10 cellular contexts compared by ENCODE assay signal in the genomic region with DNA sequence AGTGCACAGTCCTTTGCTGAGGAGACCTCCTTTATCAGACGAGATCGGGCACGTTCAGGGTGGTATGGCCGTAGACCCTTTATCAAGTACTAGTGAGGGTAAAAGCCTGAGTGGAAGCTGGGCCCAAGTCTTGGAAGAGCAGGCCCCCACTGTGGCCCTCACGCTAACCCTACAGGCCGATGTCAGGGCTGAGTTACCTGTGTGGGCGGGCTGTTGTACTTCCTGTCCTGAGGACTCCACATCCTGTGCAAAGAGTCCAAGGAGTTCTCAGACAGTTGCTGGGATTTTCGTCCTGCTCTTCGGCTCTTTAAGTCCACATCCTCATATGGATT. TPM values are rescaled to one million over a fixed set of nuclear protein-coding genes. Genes with fewer than 3 reads are reported as not detected.
DNase-seq lines count a peak whose midpoint lies in the region; ATAC-seq, FAIRE-seq and TF ChIP-seq lines count a peak whose summit lies in the region.
"Had no signal": no experiment of that assay in that cellular context is flagged by ENCODE, and none has a peak within 500 bp of the region (broad histone marks: within the 10 kb centered on the region; RNA-seq: fewer than 3 reads in every experiment).

No MANE protein-coding gene starts in this region.

- peak overlapping the region in 1 of 2 experiments; percentile 19 for H3K14ac ChIP-seq in mesenchymal stem cell (ENCODE audit: low read length in 2 of 2)

- peak overlapping the region; percentile 80 for H4K8ac ChIP-seq in mesenchymal stem cell (ENCODE audit: low read length)

- FAIRE-seq in K562 (lab: Jason Lieb, UNC), result no peak

- H3K4me3 ChIP-seq in HEK293 (ENCODE audit: low read depth, low read length) (no peak overlapping the region), K562 (no peak overlapping the region), mesenchymal stem cell (ENCODE audit: insufficient read depth in 1 of 2, low read depth in 1 of 2, low read length in 2 of 2) (peak overlapping the region in 1 of 2 experiments; percentile 35), suprapubic skin (no peak overlapping the region)

- peak overlapping the region; percentile 37 for H2AK5ac ChIP-seq in mesenchymal stem cell (ENCODE audit: low read length, severe bottlenecking)

- H3K4me1 ChIP-seq in HEK293 (ENCODE audit: control insufficient read depth, insufficient read depth, low read length) (peaks cover 2% of the 10 kb centered on the region; the same call in 1 of the 2 replicates), K562 (replicated peaks in 1 of 2; ENCODE audit: control insufficient read depth in 2 of 2, insufficient read depth in 2 of 2, low read length in 2 of 2) (peaks cover 5 to 11% of the 10 kb centered on the region in 2 experiments; a peak in 4 of 5 replicates), mesenchymal stem cell (ENCODE audit: control insufficient read depth, insufficient read depth, low read depth, low read length) (peaks cover 46% of the 10 kb centered on the region), suprapubic skin (peaks cover 70% of the 10 kb centered on the region)

- H3K9me1 ChIP-seq in K562 (ENCODE audit: control insufficient read depth, insufficient read depth, low read length), result no peaks in the 10 kb centered on the region

- no peaks in the 10 kb centered on the region for H3K79me2 ChIP-seq in K562 (ENCODE audit: control insufficient read depth, insufficient read depth, low read length)

- no peak for TF ChIP-seq CTCF in HEK293 (tag by site-specific recombination; IDR thresholded peaks at IDR 0.05)
- no peak for TF ChIP-seq CTCF in K562 (IDR thresholded peaks at IDR 0.05 in 2 of 3, conservative IDR thresholded peaks at IDR 0.05 in 1 of 3; ENCODE audit: insufficient read depth in 2 of 3, low read depth in 1 of 3, low read length in 3 of 3)
- no peak for TF ChIP-seq CTCF in suprapubic skin (IDR thresholded peaks at IDR 0.05)

- intact Hi-C loops in K562 (cut with micrococcal nuclease), result no loop called here

- no peak overlapping the region for H3K27ac ChIP-seq in HEK293 (ENCODE audit: extremely low read depth, low read depth, low read length)
- no peak overlapping the region for H3K27ac ChIP-seq in K562 (ENCODE audit: extremely low read depth, low read depth, low read length)
- peak overlapping the region; percentile 84 for H3K27ac ChIP-seq in mesenchymal stem cell (ENCODE audit: low read length, poor library complexity, severe bottlenecking)
- H3K27ac ChIP-seq in suprapubic skin, result peak overlapping the region; percentile 81

- H3K23ac ChIP-seq in mesenchymal stem cell (ENCODE audit: low read length in 2 of 2), result peak overlapping the region in 1 of 2 experiments; percentile 19

- no TSS peak for BruUV-seq in K562 (replicated peaks; lab: Mats Ljungman, UMichigan)

- H2AFZ ChIP-seq in K562 (ENCODE audit: low read depth, low read length), result peak overlapping the region; percentile 89
- no peak overlapping the region for H2AFZ ChIP-seq in mesenchymal stem cell (ENCODE audit: low read depth, low read length)

- TF ChIP-seq RAD21 in K562 (CRISPR knock-in tag; conservative IDR thresholded peaks at IDR 0.05 in 1 of 2, IDR thresholded peaks at IDR 0.05 in 1 of 2), result no peak

- H3K9ac ChIP-seq in K562 (ENCODE audit: insufficient read depth in 1 of 2, low read depth in 2 of 2, low read length in 2 of 2) (no peak overlapping the region), mesenchymal stem cell (ENCODE audit: low read length) (peak overlapping the region; percentile 75)

- H2BK120ac ChIP-seq in mesenchymal stem cell (ENCODE audit: low read depth, low read length), result peak overlapping the region; percentile 87

- H3K27me3 ChIP-seq in K562 (ENCODE audit: control insufficient read depth in 2 of 2, insufficient read depth in 2 of 2, low read length in 2 of 2), result peaks cover 30 to 79% of the 10 kb centered on the region in 2 experiments
- no peaks in the 10 kb centered on the region for H3K27me3 ChIP-seq in mesenchymal stem cell (ENCODE audit: control insufficient read depth in 1 of 2, insufficient read depth in 1 of 2, low read length in 2 of 2)
- H3K27me3 ChIP-seq in suprapubic skin, result no peaks in the 10 kb centered on the region

- TF ChIP-seq POLR2A in K562 (conservative IDR thresholded peaks at IDR 0.05), result no peak
- TF ChIP-seq POLR2A in suprapubic skin (IDR thresholded peaks at IDR 0.05), result no peak

- peak overlapping the region; percentile 93 to 96 for H3K18ac ChIP-seq in mesenchymal stem cell (ENCODE audit: low read depth in 1 of 2, low read length in 2 of 2)

- no peaks in the 10 kb centered on the region; the same call in 1 of the 2 replicates for H4K20me1 ChIP-seq in K562 (replicated peaks; ENCODE audit: control insufficient read depth, insufficient read depth, low read length)

- H3K36me3 ChIP-seq in HEK293 (ENCODE audit: control insufficient read depth in 2 of 2, insufficient read depth in 1 of 2, low read length in 2 of 2) (no peaks in the 10 kb centered on the region), K562 (ENCODE audit: control insufficient read depth, insufficient read depth, low read length) (no peaks in the 10 kb centered on the region), mesenchymal stem cell (ENCODE audit: control insufficient read depth in 1 of 2, insufficient read depth in 2 of 2, low read depth in 1 of 2, low read length in 2 of 2) (peaks cover 44 to 49% of the 10 kb centered on the region in 2 experiments), suprapubic skin (peaks cover 11% of the 10 kb centered on the region)

- H3K4me2 ChIP-seq in K562 (ENCODE audit: insufficient read depth, low read length) (peak overlapping the region; percentile 46; the same call in 1 of the 2 replicates), mesenchymal stem cell (ENCODE audit: low read length, poor library complexity, severe bottlenecking) (no peak overlapping the region)

- no peaks in the 10 kb centered on the region for H3K9me3 ChIP-seq in HEK293 (ENCODE audit: control insufficient read depth, insufficient read depth, low read depth, low read length)
- H3K9me3 ChIP-seq in K562 (replicated peaks; ENCODE audit: control insufficient read depth, insufficient read depth, low read depth, low read length), result no peaks in the 10 kb centered on the region
- no peaks in the 10 kb centered on the region for H3K9me3 ChIP-seq in mesenchymal stem cell (ENCODE audit: control insufficient read depth, low read length)
- H3K9me3 ChIP-seq in suprapubic skin, result no peaks in the 10 kb centered on the region

- peak in 3 of 4 experiments; percentile 19 to 29 (median 25) for DNase-seq in K562 (ENCODE audit: extremely low read depth in 1 of 4, low spot score in 3 of 4)
- no peak for DNase-seq in mesenchymal stem cell
- no peak for DNase-seq in suprapubic skin (ENCODE audit: low spot score in 2 of 2)
- no peak for DNase-seq in hypothalamus (lab: John Stamatoyannopoulos, UW)
- DNase-seq: activated T-cell treated with anti-CD3 and anti-CD28 coated beads, Interleukin-2, amount 50 U/mL, for 24 hours; T-helper 9 cell had no signal

- peaks cover 27% of the 10 kb centered on the region for H3K79me1 ChIP-seq in mesenchymal stem cell (replicated peaks; ENCODE audit: low read length, poor library complexity, severe bottlenecking)

- H4K91ac ChIP-seq in mesenchymal stem cell (ENCODE audit: low read length), result peak overlapping the region; percentile 91

- POLR2A ChIA-PET in HEK293 (lab: Yijun Ruan, JAX) (interaction anchor here (1.0 to 1.5 kb wide), 2 partner anchors 29 to 35 kb away, joined by 3 to 4 read pairs; a partner anchor contains a TSS), K562 (lab: Yijun Ruan, JAX) (interaction anchor here (1.0 kb wide), 1 partner anchor 18 kb away, joined by 3 read pairs; no protein-coding TSS in a partner anchor)

- in situ Hi-C loops in K562 (cut with MboI), result no loop called here

- no peak overlapping the region for H2BK5ac ChIP-seq in mesenchymal stem cell (ENCODE audit: low read depth, low read length, poor library complexity, severe bottlenecking)

- ATAC-seq in K562, result peak; percentile 53; the same call in 2 of the 3 replicates
- no peak for ATAC-seq in HG02840 (IDR thresholded peaks at IDR 0.05; ENCODE audit: low FRiP score, unreplicated experiment)
- no peak for ATAC-seq in GM21825 (IDR thresholded peaks at IDR 0.05; ENCODE audit: unreplicated experiment)
- no peak for ATAC-seq in GM19328 (IDR thresholded peaks at IDR 0.05; ENCODE audit: unreplicated experiment)

- peak overlapping the region; percentile 79 to 82 for H3K4ac ChIP-seq in mesenchymal stem cell (ENCODE audit: low read depth in 1 of 2, low read length in 2 of 2)

- CTCF ChIA-PET in HEK293 (lab: Yijun Ruan, JAX), result no interaction called here
- CTCF ChIA-PET in K562 (lab: Yijun Ruan, JAX; ENCODE audit: low intra/inter-chr PET ratio), result no interaction called here

- H2BK12ac ChIP-seq in mesenchymal stem cell (ENCODE audit: low read length in 2 of 2), result peak overlapping the region; percentile 75 to 91

- TF ChIP-seq EP300 in K562 (IDR thresholded peaks at IDR 0.05; ENCODE audit: low read length) (no peak), suprapubic skin (IDR thresholded peaks at IDR 0.05) (no peak)

- H2BK15ac ChIP-seq in mesenchymal stem cell (ENCODE audit: low read depth, poor library complexity, severe bottlenecking), result peak overlapping the region; percentile 15

- 30% methylated on average over 9 of the region's 9 CpGs for WGBS in K562 (ENCODE audit: insufficient coverage, low coverage, missing lambda C conversion rate)
- WGBS in mesenchymal stem cell, result 54% methylated on average over 7 of the region's 9 CpGs
- WGBS in suprapubic skin, result 78% methylated on average over 9 of the region's 9 CpGs

RNA-seq across cellular contexts. Expression of a gene that starts 34.9 kb away (rescaled TPM):
- total RNA-seq in K562 (2011; cell fraction: chromatin; rRNA removed; ENCODE audit: low replicate concordance), result 560 and 600 TPM in 2 replicates
- 526 and 569 TPM in 2 replicates for total RNA-seq in K562 (2011; cell fraction: nucleolus; rRNA removed)
- total RNA-seq in K562 (2011; cell fraction: nucleoplasm; rRNA removed), result 1,166 and 1,811 TPM in 2 replicates
- total RNA-seq in K562 (2014; rRNA removed), result 2,206 and 2,540 TPM in 2 replicates
- 2,267 and 2,674 TPM in 2 replicates for total RNA-seq in K562 (2014; rRNA removed; fragmentation: Illumina TruSeq; extraction: Trizol)
- 2,745 and 2,768 TPM in 2 replicates for total RNA-seq in K562 (2015; rRNA removed; fragmentation: Illumina TruSeq; extraction: Trizol)
- 1,153 and 1,212 TPM in 2 replicates for total RNA-seq in K562 (2021)
- polyA plus RNA-seq in K562 (2011; rRNA removed), result 1,586 and 1,654 TPM in 2 replicates
- 1,514 and 1,625 TPM in 2 replicates for polyA plus RNA-seq in K562 (2011; cell fraction: cytosol; rRNA removed)
- 535 and 616 TPM in 2 replicates for polyA plus RNA-seq in K562 (2011; cell fraction: nucleus; rRNA removed)
- 1,939 and 1,982 TPM in 2 replicates for polyA plus RNA-seq in K562 (2012)
- 3,464 and 4,241 TPM in 2 replicates for polyA plus RNA-seq in K562 (2014; fragmentation: Illumina TruSeq; extraction: Trizol)
- polyA plus RNA-seq in K562 (2014; fragmentation: Nextera tagmentation; extraction: Ambion mirVana), result 100 to 1,000 TPM; 790 to 918 TPM
- 3,280 and 3,385 TPM in 2 replicates for polyA plus RNA-seq in K562 (2014; rRNA removed)
- polyA minus RNA-seq in K562 (2011; rRNA and poly(A)+ RNA removed), result 710 and 903 TPM in 2 replicates
- 532 and 573 TPM in 2 replicates for polyA minus RNA-seq in K562 (2011; cell fraction: cytosol; rRNA and poly(A)+ RNA removed)
- 291 and 482 TPM in 2 replicates for polyA minus RNA-seq in K562 (2011; cell fraction: nucleus; rRNA and poly(A)+ RNA removed)
- polyA plus RNA-seq in mesenchymal stem cell (2013, experiment 1 of 2), result 1,998 TPM
- 1,912 TPM for polyA plus RNA-seq in mesenchymal stem cell (2013, experiment 2 of 2)
- total RNA-seq in suprapubic skin, result 1,000 to 10,000 TPM in 3 of 4 donors, 100 to 1,000 TPM in 1; 822 to 1,505 (median 1,124) TPM

RNA-seq across cellular contexts. Expression of a gene that starts 35.0 kb away (rescaled TPM):
- total RNA-seq in K562 (2011; cell fraction: chromatin; rRNA removed; ENCODE audit: low replicate concordance), result 100 and 148 TPM in 2 replicates
- 31.2 and 37.6 TPM in 2 replicates for total RNA-seq in K562 (2011; cell fraction: nucleolus; rRNA removed)
- 33.7 and 43.8 TPM in 2 replicates for total RNA-seq in K562 (2011; cell fraction: nucleoplasm; rRNA removed)
- 1.9 and 4.6 TPM in 2 replicates for total RNA-seq in K562 (2014; rRNA removed)
- 5.4 and 8.1 TPM in 2 replicates for total RNA-seq in K562 (2014; rRNA removed; fragmentation: Illumina TruSeq; extraction: Trizol)
- total RNA-seq in K562 (2015; rRNA removed; fragmentation: Illumina TruSeq; extraction: Trizol), result 4.1 and 4.9 TPM in 2 replicates
- 5.9 and 6.7 TPM in 2 replicates for total RNA-seq in K562 (2021)
- 7.3 and 9.0 TPM in 2 replicates for polyA plus RNA-seq in K562 (2011; rRNA removed)
- 2.8 and 4.2 TPM in 2 replicates for polyA plus RNA-seq in K562 (2011; cell fraction: cytosol; rRNA removed)
- 26.4 and 34.2 TPM in 2 replicates for polyA plus RNA-seq in K562 (2011; cell fraction: nucleus; rRNA removed)
- 3.8 and 6.0 TPM in 2 replicates for polyA plus RNA-seq in K562 (2012)
- polyA plus RNA-seq in K562 (2014; fragmentation: Illumina TruSeq; extraction: Trizol), result 4.5 and 4.9 TPM in 2 replicates
- polyA plus RNA-seq in K562 (2014; fragmentation: Nextera tagmentation; extraction: Ambion mirVana), result 1 to 10 TPM; 1.1 to 1.2 TPM
- polyA plus RNA-seq in K562 (2014; rRNA removed), result 5.1 and 6.7 TPM in 2 replicates
- polyA minus RNA-seq in K562 (2011; rRNA and poly(A)+ RNA removed), result 25.1 and 26.9 TPM in 2 replicates
- 3.0 TPM in 2 replicates for polyA minus RNA-seq in K562 (2011; cell fraction: cytosol; rRNA and poly(A)+ RNA removed)
- 16.6 and 19.3 TPM in 2 replicates for polyA minus RNA-seq in K562 (2011; cell fraction: nucleus; rRNA and poly(A)+ RNA removed)
- 1.8 TPM for polyA plus RNA-seq in mesenchymal stem cell (2013, experiment 1 of 2)
- 1.9 TPM for polyA plus RNA-seq in mesenchymal stem cell (2013, experiment 2 of 2)
- total RNA-seq in suprapubic skin, result 10 to 100 TPM in 3 of 4 donors, 1 to 10 TPM in 1; 9.9 to 20.3 (median 11.7) TPM

Comparison
In these comparisons a context has a peak if more than half of its experiments do, and no peak if none do; other contexts are left out.
1. H3K27ac ChIP-seq: peak in mesenchymal stem cell (single experiment) and suprapubic skin (single experiment); none in HEK293 (single experiment) and K562 (single experiment).
2. DNase-seq: peak in K562 (3 of 4); none in mesenchymal stem cell (single experiment), suprapubic skin (0 of 2) and hypothalamus (0 of 51).